In the genomic region with DNA sequence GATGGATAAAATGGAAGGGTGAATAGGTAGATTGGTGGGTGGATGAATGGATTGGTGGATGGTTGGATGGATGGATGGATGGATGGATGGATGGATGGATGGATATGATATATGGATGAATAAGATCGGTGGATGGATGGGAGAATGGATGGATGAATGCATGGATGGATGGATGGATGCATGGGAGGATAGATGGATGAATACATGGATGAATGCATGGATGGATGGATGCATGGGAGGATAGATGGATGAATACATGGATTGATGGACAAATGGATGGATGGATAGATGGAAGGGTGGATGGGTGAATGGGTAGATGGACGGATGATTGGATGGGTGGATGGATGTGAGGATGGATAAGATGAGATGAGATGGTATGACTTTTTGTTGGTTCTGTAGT, we compare ENCODE assay signal across 10 cellular contexts.
"Had no signal": no experiment of that assay in that cellular context is flagged by ENCODE, and none has a peak within 500 bp of the region (broad histone marks: within the 10 kb centered on the region; RNA-seq: fewer than 3 reads in every experiment).

No MANE protein-coding gene starts in this region.

- H3K27ac ChIP-seq: pancreas, VCaP had no signal

- H3K27me3 ChIP-seq: breast epithelium, gastroesophageal sphincter, pancreas, tibial nerve had no signal

- H3K4me1 ChIP-seq: breast epithelium, pancreas had no signal

- H3K36me3 ChIP-seq: breast epithelium, gastroesophageal sphincter, pancreas, tibial nerve had no signal

- H3K9me3 ChIP-seq: breast epithelium, gastroesophageal sphincter, pancreas, tibial nerve had no signal

- DNase-seq: dermis blood vessel endothelial cell, kidney, mesendoderm, pancreas, SIG-M5, small intestine had no signal

- H3K4me3 ChIP-seq: breast epithelium, gastroesophageal sphincter, pancreas, tibial nerve had no signal
